ENCODE assay signal across 18 cellular contexts in the genomic region with DNA sequence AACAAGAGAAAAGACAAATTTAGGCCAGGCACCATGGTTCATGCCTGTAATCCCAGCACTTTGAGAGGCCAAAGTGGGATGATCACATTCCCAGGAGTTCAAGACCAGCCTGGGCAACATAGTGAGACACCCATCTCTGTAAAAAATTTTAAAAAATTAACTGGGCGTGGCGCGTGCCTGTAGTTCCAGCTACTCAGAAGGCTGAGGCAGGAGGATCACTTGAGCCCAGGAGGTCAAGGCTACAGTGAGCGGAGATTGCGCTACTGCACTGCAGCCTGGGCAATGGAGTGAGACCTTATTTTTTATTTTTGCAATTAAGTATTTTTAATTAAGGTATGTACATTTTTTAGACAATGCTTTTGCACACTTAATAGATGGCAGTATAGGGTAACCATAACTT. TPM values are rescaled to one million over a fixed set of nuclear protein-coding genes. Genes with fewer than 3 reads are reported as not detected.
A peak's percentile ranks its signal among the peaks of the same experiment; 100 is the strongest.
DNase-seq lines count a peak whose midpoint lies in the region; ATAC-seq and TF ChIP-seq lines count a peak whose summit lies in the region.
"Had no signal": no experiment of that assay in that cellular context is flagged by ENCODE, and none has a peak within 500 bp of the region (broad histone marks: within the 10 kb centered on the region; RNA-seq: fewer than 3 reads in every experiment).

No MANE protein-coding gene starts in this region.

- H3K36me3 ChIP-seq in IMR-90 (ENCODE audit: control insufficient read depth, insufficient read depth, low read length) (peaks cover 7% of the 10 kb centered on the region), trophoblast cell (ENCODE audit: control insufficient read depth in 1 of 2, insufficient read depth in 2 of 2, low read length in 2 of 2) (no peaks in the 10 kb centered on the region), mucosa of descending colon (ENCODE audit: low read depth) (no peaks in the 10 kb centered on the region)
- no peaks in the 10 kb centered on the region for H3K36me3 ChIP-seq in effector memory CD4-positive, alpha-beta T cell (ENCODE audit: control insufficient read depth, insufficient read depth, low read length)

- H3K27ac Mint-ChIP-seq in CD4-positive, alpha-beta T cell = no peak overlapping the region
- H3K27ac Mint-ChIP-seq: GM23338, H9 had no signal

- no peak overlapping the region for H3K4ac ChIP-seq in IMR-90 (ENCODE audit: low read depth, low read length)
- H3K4ac ChIP-seq in trophoblast cell (ENCODE audit: low read depth, low read length) = peak overlapping the region; percentile 70

- H3K27ac ChIP-seq in CD4-positive, alpha-beta T cell (ENCODE audit: low read depth, low read length) = no peak overlapping the region
- H3K27ac ChIP-seq in IMR-90 (ENCODE audit: insufficient read depth, low read length) = peak overlapping the region; percentile 52; the same call in 1 of the 2 replicates
- peak overlapping the region; percentile 92 to 100 for H3K27ac ChIP-seq in coronary artery
- no peak overlapping the region for H3K27ac ChIP-seq in trophoblast cell (ENCODE audit: low read depth, low read length)
- H3K27ac ChIP-seq in effector memory CD4-positive, alpha-beta T cell (ENCODE audit: insufficient read depth, low read length, poor library complexity, severe bottlenecking) = no peak overlapping the region

- H3K27me3 ChIP-seq in CD4-positive, alpha-beta T cell (ENCODE audit: control insufficient read depth, insufficient read depth, low read length) = no peaks in the 10 kb centered on the region
- H3K27me3 ChIP-seq in IMR-90 (ENCODE audit: control insufficient read depth, insufficient read depth, low read length) = no peaks in the 10 kb centered on the region
- H3K27me3 ChIP-seq in trophoblast cell (ENCODE audit: insufficient read depth, low read length) = no peaks in the 10 kb centered on the region
- H3K27me3 ChIP-seq in effector memory CD4-positive, alpha-beta T cell (replicated peaks; ENCODE audit: control insufficient read depth, insufficient read depth, low read length, poor library complexity, severe bottlenecking) = no peaks in the 10 kb centered on the region

- H3K27me3 Mint-ChIP-seq in CD4-positive, alpha-beta T cell = no peaks in the 10 kb centered on the region

- POLR2A ChIA-PET in CD4-positive, alpha-beta T cell (lab: Charles Lee) = no interaction called here
- POLR2A ChIA-PET in IMR-90 (lab: Charles Lee; ENCODE audit: unreplicated experiment) = no interaction called here

- TF ChIP-seq CTCF in CD4-positive, alpha-beta T cell (IDR thresholded peaks at IDR 0.05) = no peak
- TF ChIP-seq CTCF in IMR-90 (conservative IDR thresholded peaks at IDR 0.05; ENCODE audit: low read depth, low read length) = no peak
- no peak for TF ChIP-seq CTCF in coronary artery (IDR thresholded peaks at IDR 0.05)
- no peak for TF ChIP-seq CTCF in mucosa of descending colon (IDR thresholded peaks at IDR 0.05)

- H3K9ac ChIP-seq in IMR-90 (ENCODE audit: low read depth, low read length) (no peak overlapping the region), trophoblast cell (ENCODE audit: low read length) (no peak overlapping the region)

- H4K91ac ChIP-seq in IMR-90 (ENCODE audit: insufficient read depth, low read depth, low read length) (no peak overlapping the region), trophoblast cell (ENCODE audit: low read depth, low read length) (no peak overlapping the region)

- H3K9me3 Mint-ChIP-seq in CD4-positive, alpha-beta T cell = no peaks in the 10 kb centered on the region
- H3K9me3 Mint-ChIP-seq: CD8-positive, alpha-beta memory T cell; GM23338; H9; HFFc6 had no signal

- H3K36me3 Mint-ChIP-seq in CD4-positive, alpha-beta T cell (ENCODE audit: low read depth) = peaks cover 4% of the 10 kb centered on the region
- H3K36me3 Mint-ChIP-seq: CD8-positive, alpha-beta memory T cell had no signal

- peaks cover 3% of the 10 kb centered on the region for H3K4me1 ChIP-seq in IMR-90 (ENCODE audit: control insufficient read depth, insufficient read depth, low read length)
- peaks cover 2 to 5% of the 10 kb centered on the region in 2 experiments for H3K4me1 ChIP-seq in trophoblast cell (ENCODE audit: control insufficient read depth in 1 of 2, insufficient read depth in 2 of 2, low read length in 2 of 2)
- H3K4me1 ChIP-seq in effector memory CD4-positive, alpha-beta T cell (ENCODE audit: control insufficient read depth, insufficient read depth, low read length, poor library complexity, severe bottlenecking) = peaks cover 4% of the 10 kb centered on the region
- peaks cover 4% of the 10 kb centered on the region for H3K4me1 ChIP-seq in mucosa of descending colon (ENCODE audit: low read depth)

- H4K8ac ChIP-seq in IMR-90 (ENCODE audit: low read depth in 2 of 2, low read length in 2 of 2) = peak overlapping the region in 1 of 2 experiments; percentile 43; a peak in 2 of 4 replicates
- H4K8ac ChIP-seq in trophoblast cell (ENCODE audit: low read depth, low read length) = no peak overlapping the region

- ATAC-seq in CD4-positive, alpha-beta T cell (ENCODE audit: poor library complexity) = no peak
- ATAC-seq in IMR-90 (ENCODE audit: low read depth) = no peak
- ATAC-seq in mucosa of descending colon = no peak
- ATAC-seq: GM12878, GM23338, HCT116 had no signal

- H3K23ac ChIP-seq in IMR-90 (ENCODE audit: low read depth, low read length) (no peak overlapping the region), trophoblast cell (ENCODE audit: low read length) (no peak overlapping the region)

- CTCF ChIA-PET in CD4-positive, alpha-beta T cell (lab: Charles Lee) = no interaction called here
- CTCF ChIA-PET in IMR-90 (lab: Yijun Ruan, JAX) = no interaction called here

- H3K9me3 ChIP-seq in CD4-positive, alpha-beta T cell (ENCODE audit: control insufficient read depth, low read length) = no peaks in the 10 kb centered on the region
- H3K9me3 ChIP-seq in IMR-90 (ENCODE audit: control insufficient read depth, insufficient read depth, low read length) = no peaks in the 10 kb centered on the region
- H3K9me3 ChIP-seq in trophoblast cell (ENCODE audit: insufficient read depth, low read depth, low read length) = no peaks in the 10 kb centered on the region
- no peaks in the 10 kb centered on the region for H3K9me3 ChIP-seq in effector memory CD4-positive, alpha-beta T cell (ENCODE audit: control insufficient read depth, low read length)
- H3K9me3 ChIP-seq in mucosa of descending colon = no peaks in the 10 kb centered on the region

- peaks cover 18% of the 10 kb centered on the region for H3K79me2 ChIP-seq in trophoblast cell (ENCODE audit: control insufficient read depth, insufficient read depth, low read length, poor library complexity)

- H2BK5ac ChIP-seq in IMR-90 (ENCODE audit: low read depth, low read length, poor library complexity, severe bottlenecking) (peak overlapping the region; percentile 17), trophoblast cell (ENCODE audit: low read depth, low read length, poor library complexity) (no peak overlapping the region)

- H3K4me1 Mint-ChIP-seq in CD4-positive, alpha-beta T cell (ENCODE audit: low read depth) = peaks cover 14% of the 10 kb centered on the region

- dilution Hi-C loops in IMR-90 (cut with HindIII; ENCODE audit: low sequenced_read_pairs, unreplicated experiment) = no loop called here

- no peak overlapping the region; the same call in 2 of the 3 replicates for H2BK15ac ChIP-seq in IMR-90 (ENCODE audit: low read depth, low read length)

- H3K18ac ChIP-seq in IMR-90 (ENCODE audit: low read depth, low read length) (peak overlapping the region; percentile 16; the same call in 1 of the 2 replicates), trophoblast cell (ENCODE audit: low read length) (no peak overlapping the region)

- H2BK12ac ChIP-seq in trophoblast cell (ENCODE audit: low read length) = no peak overlapping the region

- no peak overlapping the region for H3K14ac ChIP-seq in IMR-90 (replicated peaks; ENCODE audit: low read depth, low read length)
- no peak overlapping the region for H3K14ac ChIP-seq in trophoblast cell (ENCODE audit: low read length)

- no peak for TF ChIP-seq POLR2A in IMR-90 (IDR thresholded peaks at IDR 0.05; ENCODE audit: low read depth, low read length)

- H4K5ac ChIP-seq in IMR-90 (ENCODE audit: low read depth, low read length) = 0 out of 2 replicates have a peak overlapping the region, but pooled peaks have one; percentile 36

- no peak overlapping the region for H2AK9ac ChIP-seq in IMR-90 (replicated peaks; ENCODE audit: low read depth, low read length, poor library complexity)

- peaks cover 10% of the 10 kb centered on the region; the same call in 1 of the 2 replicates for H4K20me1 ChIP-seq in IMR-90 (ENCODE audit: insufficient read depth, low read length)

- no peak overlapping the region for H2AK5ac ChIP-seq in IMR-90 (ENCODE audit: low read depth, low read length)
- no peak overlapping the region for H2AK5ac ChIP-seq in trophoblast cell (ENCODE audit: low read length)

- DNase-seq in CD4-positive, alpha-beta T cell = no peak
- DNase-seq in IMR-90 = no peak
- no peak for DNase-seq in coronary artery (ENCODE audit: low spot score)
- peak; percentile 28 to 63 for DNase-seq in trophoblast cell
- no peak for DNase-seq in HT-29 (ENCODE audit: low spot score)
- no peak for DNase-seq in effector memory CD4-positive, alpha-beta T cell
- no peak for DNase-seq in mucosa of descending colon
- DNase-seq: C1 segment of cervical spinal cord; CD8-positive, alpha-beta memory T cell; DMS 273 treated with DMSO at 0.1 percent for 48 hours; DMS79; EL; GDM1; H9; HFFc6 had no signal

- H3K79me1 ChIP-seq in IMR-90 (ENCODE audit: low read depth in 1 of 2, low read length in 2 of 2) (peaks cover 2 to 58% of the 10 kb centered on the region in 2 experiments; a peak in 3 of 4 replicates), trophoblast cell (ENCODE audit: low read length) (peaks cover 19% of the 10 kb centered on the region)

- H3K4me3 ChIP-seq in IMR-90 (ENCODE audit: insufficient read depth, low read depth, low read length) (no peak overlapping the region), coronary artery (peak overlapping the region; percentile 94), trophoblast cell (ENCODE audit: low read depth, low read length) (no peak overlapping the region), mucosa of descending colon (no peak overlapping the region)
- no peak overlapping the region for H3K4me3 ChIP-seq in effector memory CD4-positive, alpha-beta T cell (ENCODE audit: insufficient read depth, low read depth, low read length, poor library complexity, severe bottlenecking)
- H3K4me3 ChIP-seq: GM12878, GM23338 had no signal

- WGBS in IMR-90 (ENCODE audit: extremely low coverage in 2 of 2, insufficient read length in 1 of 2), 2 experiments = 100% methylated on average over 3 of the region's 5 CpGs; no CpG with 5 or more reads in 1 of the 2 experiments
- WGBS in trophoblast cell (ENCODE audit: extremely low coverage, insufficient coverage, insufficient read length) = no CpG with 5 or more reads among the region's 5 CpGs

- no peak for TF ChIP-seq RAD21 in IMR-90 (IDR thresholded peaks at IDR 0.05; ENCODE audit: low read length)

- H3K4me3 Mint-ChIP-seq in CD4-positive, alpha-beta T cell = peak overlapping the region; percentile 34
- H3K4me3 Mint-ChIP-seq: H9 had no signal

- no peak overlapping the region for H2BK20ac ChIP-seq in IMR-90 (ENCODE audit: low read depth, low read length)

- H2AFZ ChIP-seq in IMR-90 (replicated peaks; ENCODE audit: low read length, poor library complexity) (no peak overlapping the region), trophoblast cell (ENCODE audit: insufficient read depth, low read length, poor library complexity) (no peak overlapping the region)
- H2AFZ ChIP-seq: GM23338 had no signal

- no peak overlapping the region for H2BK120ac ChIP-seq in IMR-90 (ENCODE audit: low read depth, low read length)
- no peak overlapping the region for H2BK120ac ChIP-seq in trophoblast cell (ENCODE audit: insufficient read depth, low read length, poor library complexity)

- BruUV-seq in IMR-90 (replicated peaks; lab: Mats Ljungman, UMichigan) = no TSS peak

- H3K9me1 ChIP-seq in IMR-90 (ENCODE audit: insufficient read depth, low read length) = peaks cover 8% of the 10 kb centered on the region; the same call in 1 of the 2 replicates

- no peak overlapping the region for H3K4me2 ChIP-seq in IMR-90 (ENCODE audit: low read depth, low read length)
- H3K4me2 ChIP-seq in trophoblast cell (ENCODE audit: low read length) = no peak overlapping the region
- H3K4me2 ChIP-seq: GM23338 had no signal

- in situ Hi-C loops in IMR-90 (cut with MboI; ENCODE audit: low sequenced_read_pairs) = no loop called here

- no peak overlapping the region for H3K56ac ChIP-seq in IMR-90 (ENCODE audit: extremely low read depth, insufficient read depth, low read length)

- no peak overlapping the region for H4K12ac ChIP-seq in trophoblast cell (ENCODE audit: low read depth, low read length)

- intact Hi-C loops in CD4-positive, alpha-beta T cell (cut with DNase I, micrococcal nuclease) = loop anchor here in 1 of 2 experiments (10.0 kb wide), 1 partner anchor 586 kb away; the partner anchor contains the start of gene RMND1
- intact Hi-C loops in IMR-90 (cut with micrococcal nuclease) = no loop called here
- intact Hi-C loops in mucosa of descending colon (cut with DNase I, micrococcal nuclease) = no loop called here

RNA-seq across cellular contexts. Expression of gene MTHFD1L, which starts 3.3 kb away (rescaled TPM):
- total RNA-seq in CD4-positive, alpha-beta T cell = 1 to 10 TPM; 8.8 to 9.7 TPM
- total RNA-seq in IMR-90 (2012; rRNA removed) = 53.2 and 53.9 TPM in 2 replicates
- polyA plus RNA-seq in IMR-90 (2012; rRNA removed) = 39.0 and 43.5 TPM in 2 replicates
- 21.0 and 28.9 TPM in 2 replicates for polyA plus RNA-seq in IMR-90 (2012; cell fraction: cytosol; rRNA removed)
- polyA plus RNA-seq in IMR-90 (2012; cell fraction: nucleus; rRNA removed; ENCODE audit: low replicate concordance) = 25.2 and 89.7 TPM in 2 replicates
- polyA plus RNA-seq in trophoblast cell (2013) = 61.3 and 64.0 TPM in 2 replicates
- 14.7 and 16.4 TPM in 2 replicates for total RNA-seq in HT-29 (2014; rRNA removed; shearing (Covaris generic))
- 10 to 100 TPM in 1 of 3 donors, 1 to 10 TPM in 2; 7.1 to 11.1 (median 8.9) TPM for total RNA-seq in mucosa of descending colon

Comparison
In these comparisons a context has a peak if more than half of its experiments do, and no peak if none do; other contexts are left out.
1. DNase-seq: peak in trophoblast cell (2 of 2); none in CD4-positive, alpha-beta T cell (0 of 10), IMR-90 (single experiment), coronary artery (single experiment), HT-29 (single experiment), effector memory CD4-positive, alpha-beta T cell (0 of 3) and mucosa of descending colon (0 of 3).
2. H3K27ac ChIP-seq: peak in IMR-90 (single experiment) and coronary artery (2 of 2); none in CD4-positive, alpha-beta T cell (single experiment), trophoblast cell (single experiment) and effector memory CD4-positive, alpha-beta T cell (single experiment).